ENCODE assay signal across 13 cellular contexts in genomic region chr16:2497116-2497630, GRCh38. TPM values are rescaled to one million over a fixed set of nuclear protein-coding genes. Genes with fewer than 3 reads are reported as not detected.
A peak's percentile ranks its signal among the peaks of the same experiment; 100 is the strongest.
DNase-seq lines count a peak whose midpoint lies in the region; ATAC-seq, FAIRE-seq and TF ChIP-seq lines count a peak whose summit lies in the region.
"Had no signal": no experiment of that assay in that cellular context is flagged by ENCODE, and none has a peak within 500 bp of the region (broad histone marks: within the 10 kb centered on the region; RNA-seq: fewer than 3 reads in every experiment).

No MANE protein-coding gene starts in this region.

- H3K27me3 ChIP-seq in K562 (ENCODE audit: control insufficient read depth in 2 of 2, insufficient read depth in 2 of 2, low read length in 2 of 2) = no peaks in the 10 kb centered on the region

- no peaks in the 10 kb centered on the region for H3K9me1 ChIP-seq in K562 (ENCODE audit: control insufficient read depth, insufficient read depth, low read length)

- H3K4me1 ChIP-seq in K562 (replicated peaks in 1 of 2; ENCODE audit: control insufficient read depth in 2 of 2, insufficient read depth in 2 of 2, low read length in 2 of 2) = peaks cover 22 to 65% of the 10 kb centered on the region in 2 experiments
- H3K4me1 ChIP-seq: parathyroid adenoma had no signal

- TF ChIP-seq RAD21 in K562 (CRISPR knock-in tag; conservative IDR thresholded peaks at IDR 0.05 in 1 of 2, IDR thresholded peaks at IDR 0.05 in 1 of 2) = peak; percentile 51 to 78

- peak; percentile 28 for DNase-seq in GF-D8 (lab: John Stamatoyannopoulos, UW)
- peak; percentile 85 to 92 (median 88) for DNase-seq in K562 (ENCODE audit: extremely low read depth in 1 of 4, low spot score in 3 of 4)
- DNase-seq in nephron progenitor cell = peak; percentile 56
- no peak for DNase-seq in activated CD4-positive, alpha-beta T cell treated with anti-CD3 and anti-CD28 coated beads for 48 hours
- no peak for DNase-seq in GOT3 (lab: John Stamatoyannopoulos, UW)
- DNase-seq: activated CD4-positive, alpha-beta memory T cell treated with anti-CD3 and anti-CD28 coated beads, Interleukin-2, amount 10 ng/mL, durations not matched to agents 7 days and 5 days; activated naive CD8-positive, alpha-beta T cell treated with anti-CD3 and anti-CD28 coated beads, Interleukin-2, amount 50 U/mL, for 24 hours; DMS153; NCI-H69 had no signal

- H3K4me3 Mint-ChIP-seq in nephron progenitor cell = no peak overlapping the region
- H3K4me3 Mint-ChIP-seq: activated CD4-positive, alpha-beta memory T cell treated with anti-CD3 and anti-CD28 coated beads, Interleukin-2, amount 10 ng/mL, durations not matched to agents 7 days and 5 days; activated naive CD8-positive, alpha-beta T cell treated with anti-CD3 and anti-CD28 coated beads, Interleukin-2, amount 50 U/mL, for 24 hours had no signal

- peak overlapping the region; percentile 57; the same call in 1 of the 2 replicates for H3K4me2 ChIP-seq in K562 (ENCODE audit: insufficient read depth, low read length)
- H3K4me2 ChIP-seq: KMS-11 had no signal

- peak overlapping the region; percentile 88 for H3K27ac Mint-ChIP-seq in nephron progenitor cell
- H3K27ac Mint-ChIP-seq: activated CD4-positive, alpha-beta memory T cell treated with anti-CD3 and anti-CD28 coated beads, Interleukin-2, amount 10 ng/mL, durations not matched to agents 7 days and 5 days; activated naive CD8-positive, alpha-beta T cell treated with anti-CD3 and anti-CD28 coated beads, Interleukin-2, amount 50 U/mL, for 24 hours had no signal

- peak overlapping the region; percentile 47; the same call in 1 of the 3 replicates for H3K27ac ChIP-seq in K562 (ENCODE audit: extremely low read depth, low read depth, low read length)
- H3K27ac ChIP-seq: KMS-11, parathyroid adenoma had no signal

- no TSS peak for BruUV-seq in K562 (replicated peaks; lab: Mats Ljungman, UMichigan)

- 48% methylated on average over 16 of the region's 21 CpGs for WGBS in K562 (ENCODE audit: insufficient coverage, low coverage, missing lambda C conversion rate)

- H3K79me2 ChIP-seq in K562 (ENCODE audit: control insufficient read depth, insufficient read depth, low read length) = peaks cover 22% of the 10 kb centered on the region

- H2AFZ ChIP-seq in K562 (ENCODE audit: low read depth, low read length) = no peak overlapping the region
- H2AFZ ChIP-seq: parathyroid adenoma had no signal

- CTCF ChIA-PET in K562 (lab: Yijun Ruan, JAX; ENCODE audit: low intra/inter-chr PET ratio) = no interaction called here

- POLR2A ChIA-PET in K562 (lab: Yijun Ruan, JAX) = interaction anchor here (1.4 to 1.5 kb wide), 2 partner anchors 14 to 17 kb away, joined by 4 to 5 read pairs; partner anchors contain the start of gene ATP6V0C

- no peak overlapping the region for H3K4me3 ChIP-seq in K562

- peaks cover 61% of the 10 kb centered on the region; the same call in 2 of the 3 replicates for H3K36me3 ChIP-seq in K562 (ENCODE audit: control insufficient read depth, insufficient read depth, low read length)

- H3K36me3 Mint-ChIP-seq in nephron progenitor cell (ENCODE audit: low read depth) = peaks cover 6% of the 10 kb centered on the region

- peak overlapping the region; percentile 37 to 83; a peak in 3 of 4 replicates for H3K9ac ChIP-seq in K562 (ENCODE audit: insufficient read depth in 1 of 2, low read depth in 2 of 2, low read length in 2 of 2)
- H3K9ac ChIP-seq: KMS-11, parathyroid adenoma had no signal

- peak; percentile 87 for FAIRE-seq in K562 (lab: Jason Lieb, UNC)
- FAIRE-seq: islet of Langerhans had no signal

- no peak for TF ChIP-seq POLR2A in K562 (conservative IDR thresholded peaks at IDR 0.05)

- peaks cover 22% of the 10 kb centered on the region for H3K4me1 Mint-ChIP-seq in nephron progenitor cell
- H3K4me1 Mint-ChIP-seq: activated CD4-positive, alpha-beta memory T cell treated with anti-CD3 and anti-CD28 coated beads, Interleukin-2, amount 10 ng/mL, durations not matched to agents 7 days and 5 days; activated naive CD8-positive, alpha-beta T cell treated with anti-CD3 and anti-CD28 coated beads, Interleukin-2, amount 50 U/mL, for 24 hours had no signal

- peaks cover 6% of the 10 kb centered on the region for H4K20me1 ChIP-seq in K562 (replicated peaks; ENCODE audit: control insufficient read depth, insufficient read depth, low read length)

- no peaks in the 10 kb centered on the region for H3K9me3 Mint-ChIP-seq in nephron progenitor cell
- H3K9me3 Mint-ChIP-seq: activated CD4-positive, alpha-beta memory T cell treated with anti-CD3 and anti-CD28 coated beads, Interleukin-2, amount 10 ng/mL, durations not matched to agents 7 days and 5 days; activated naive CD8-positive, alpha-beta T cell treated with anti-CD3 and anti-CD28 coated beads, Interleukin-2, amount 50 U/mL, for 24 hours had no signal

- TF ChIP-seq EP300 in K562 (IDR thresholded peaks at IDR 0.05; ENCODE audit: low read length) = 0 out of 2 replicates have a peak, but pooled peaks have one; percentile 9

- in situ Hi-C loops in K562 (cut with MboI) = no loop called here

- H3K27me3 Mint-ChIP-seq in nephron progenitor cell (ENCODE audit: low read depth, poor library complexity) = peaks cover 3% of the 10 kb centered on the region
- H3K27me3 Mint-ChIP-seq: activated CD4-positive, alpha-beta memory T cell treated with anti-CD3 and anti-CD28 coated beads, Interleukin-2, amount 10 ng/mL, durations not matched to agents 7 days and 5 days; activated naive CD8-positive, alpha-beta T cell treated with anti-CD3 and anti-CD28 coated beads, Interleukin-2, amount 50 U/mL, for 24 hours had no signal

- TF ChIP-seq CTCF in K562 (IDR thresholded peaks at IDR 0.05 in 2 of 3, conservative IDR thresholded peaks at IDR 0.05 in 1 of 3; ENCODE audit: insufficient read depth in 2 of 3, low read depth in 1 of 3, low read length in 3 of 3) (peak; percentile 50 to 66 (median 56)), nephron progenitor cell (IDR thresholded peaks at IDR 0.05) (no peak)

- H3K9me3 ChIP-seq in K562 (replicated peaks; ENCODE audit: control insufficient read depth, insufficient read depth, low read depth, low read length) = no peaks in the 10 kb centered on the region

- intact Hi-C loops in K562 (cut with micrococcal nuclease) = loop anchor here (5.0 kb wide), 1 partner anchor 300 kb away; the partner anchor contains the start of gene CASKIN1

- ATAC-seq in K562 = peak; percentile 82
- no peak for ATAC-seq in HG02759 (IDR thresholded peaks at IDR 0.05; ENCODE audit: unreplicated experiment)
- ATAC-seq: activated naive CD8-positive, alpha-beta T cell treated with anti-CD3 and anti-CD28 coated beads, Interleukin-2, amount 50 U/mL, for 24 hours had no signal

RNA-seq across cellular contexts. Expression of gene ATP6V0C, which starts 16.6 kb away (rescaled TPM):
- 30.3 and 91.0 TPM in 2 replicates for total RNA-seq in K562 (2011; cell fraction: chromatin; rRNA removed; ENCODE audit: low replicate concordance)
- total RNA-seq in K562 (2011; cell fraction: nucleolus; rRNA removed) = 132 and 138 TPM in 2 replicates
- total RNA-seq in K562 (2011; cell fraction: nucleoplasm; rRNA removed) = 102 and 104 TPM in 2 replicates
- 28.4 and 48.6 TPM in 2 replicates for total RNA-seq in K562 (2014; rRNA removed)
- 10.2 and 10.8 TPM in 2 replicates for total RNA-seq in K562 (2014; rRNA removed; fragmentation: Illumina TruSeq; extraction: Trizol)
- total RNA-seq in K562 (2015; rRNA removed; fragmentation: Illumina TruSeq; extraction: Trizol) = 22.7 and 24.3 TPM in 2 replicates
- 213 and 228 TPM in 2 replicates for total RNA-seq in K562 (2021)
- polyA plus RNA-seq in K562 (2011; rRNA removed) = 7.1 and 14.1 TPM in 2 replicates
- polyA plus RNA-seq in K562 (2011; cell fraction: cytosol; rRNA removed) = 28.4 and 49.5 TPM in 2 replicates
- 18.4 and 28.6 TPM in 2 replicates for polyA plus RNA-seq in K562 (2011; cell fraction: nucleus; rRNA removed)
- 228 and 237 TPM in 2 replicates for polyA plus RNA-seq in K562 (2012)
- 44.5 and 83.3 TPM in 2 replicates for polyA plus RNA-seq in K562 (2014; fragmentation: Illumina TruSeq; extraction: Trizol)
- polyA plus RNA-seq in K562 (2014; fragmentation: Nextera tagmentation; extraction: Ambion mirVana) = 1 to 10 TPM; 2.9 to 5.2 TPM
- 63.0 and 66.3 TPM in 2 replicates for polyA plus RNA-seq in K562 (2014; rRNA removed)
- polyA minus RNA-seq in K562 (2011; rRNA and poly(A)+ RNA removed) = 4.5 and 5.5 TPM in 2 replicates
- polyA minus RNA-seq in K562 (2011; cell fraction: cytosol; rRNA and poly(A)+ RNA removed) = 81.8 and 143 TPM in 2 replicates
- polyA minus RNA-seq in K562 (2011; cell fraction: nucleus; rRNA and poly(A)+ RNA removed) = 8.2 and 10.8 TPM in 2 replicates

RNA-seq across cellular contexts. Expression of gene TBC1D24, which starts 22.2 kb away (rescaled TPM):
- total RNA-seq in K562 (2011; cell fraction: chromatin; rRNA removed; ENCODE audit: low replicate concordance) = 29.2 and 69.3 TPM in 2 replicates
- 36.9 and 38.2 TPM in 2 replicates for total RNA-seq in K562 (2011; cell fraction: nucleolus; rRNA removed)
- 27.0 and 36.9 TPM in 2 replicates for total RNA-seq in K562 (2011; cell fraction: nucleoplasm; rRNA removed)
- 7.2 and 13.4 TPM in 2 replicates for total RNA-seq in K562 (2014; rRNA removed)
- 4.2 and 4.9 TPM in 2 replicates for total RNA-seq in K562 (2014; rRNA removed; fragmentation: Illumina TruSeq; extraction: Trizol)
- 9.1 and 11.2 TPM in 2 replicates for total RNA-seq in K562 (2015; rRNA removed; fragmentation: Illumina TruSeq; extraction: Trizol)
- total RNA-seq in K562 (2021) = 22.6 and 24.3 TPM in 2 replicates
- 5.7 and 9.4 TPM in 2 replicates for polyA plus RNA-seq in K562 (2011; rRNA removed)
- polyA plus RNA-seq in K562 (2011; cell fraction: cytosol; rRNA removed) = 7.1 and 12.3 TPM in 2 replicates
- 22.9 and 34.2 TPM in 2 replicates for polyA plus RNA-seq in K562 (2011; cell fraction: nucleus; rRNA removed)
- polyA plus RNA-seq in K562 (2012) = 8.5 and 9.1 TPM in 2 replicates
- 7.2 and 9.4 TPM in 2 replicates for polyA plus RNA-seq in K562 (2014; fragmentation: Illumina TruSeq; extraction: Trizol)
- polyA plus RNA-seq in K562 (2014; fragmentation: Nextera tagmentation; extraction: Ambion mirVana) = 1 to 10 TPM; 1.7 to 4.2 TPM
- polyA plus RNA-seq in K562 (2014; rRNA removed) = 8.3 and 9.3 TPM in 2 replicates
- polyA minus RNA-seq in K562 (2011; rRNA and poly(A)+ RNA removed) = 6.5 and 9.7 TPM in 2 replicates
- 13.1 and 14.3 TPM in 2 replicates for polyA minus RNA-seq in K562 (2011; cell fraction: cytosol; rRNA and poly(A)+ RNA removed)
- polyA minus RNA-seq in K562 (2011; cell fraction: nucleus; rRNA and poly(A)+ RNA removed) = 12.5 and 15.3 TPM in 2 replicates

RNA-seq across cellular contexts. Expression of gene AMDHD2, which starts 23.0 kb away (rescaled TPM):
- total RNA-seq in K562 (2011; cell fraction: chromatin; rRNA removed; ENCODE audit: low replicate concordance) = 56.1 and 256 TPM in 2 replicates
- total RNA-seq in K562 (2011; cell fraction: nucleolus; rRNA removed) = 207 and 245 TPM in 2 replicates
- 104 and 109 TPM in 2 replicates for total RNA-seq in K562 (2011; cell fraction: nucleoplasm; rRNA removed)
- total RNA-seq in K562 (2014; rRNA removed) (39.5 and 48.7 TPM in 2 replicates), K562 (2014; rRNA removed; fragmentation: Illumina TruSeq; extraction: Trizol) (2.0 and 3.6 TPM in 2 replicates), K562 (2015; rRNA removed; fragmentation: Illumina TruSeq; extraction: Trizol) (23.0 and 24.9 TPM in 2 replicates), K562 (2021) (42.3 and 55.1 TPM in 2 replicates)
- polyA plus RNA-seq in K562 (2011; rRNA removed) (11.7 and 19.0 TPM in 2 replicates), K562 (2014; fragmentation: Illumina TruSeq; extraction: Trizol) (10.1 and 18.1 TPM in 2 replicates), K562 (2014; fragmentation: Nextera tagmentation; extraction: Ambion mirVana) (under 1 TPM in 1 of 2 experiments, not detected in 1; 0.38 TPM), K562 (2014; rRNA removed) (54.4 and 56.9 TPM in 2 replicates)
- polyA plus RNA-seq in K562 (2011; cell fraction: cytosol; rRNA removed) = 12.6 and 34.7 TPM in 2 replicates
- polyA plus RNA-seq in K562 (2011; cell fraction: nucleus; rRNA removed) = 186 and 323 TPM in 2 replicates
- 37.8 and 57.1 TPM in 2 replicates for polyA plus RNA-seq in K562 (2012)
- 2.0 and 5.0 TPM in 2 replicates for polyA minus RNA-seq in K562 (2011; rRNA and poly(A)+ RNA removed)
- polyA minus RNA-seq in K562 (2011; cell fraction: cytosol; rRNA and poly(A)+ RNA removed) = 11.7 and 14.9 TPM in 2 replicates
- polyA minus RNA-seq in K562 (2011; cell fraction: nucleus; rRNA and poly(A)+ RNA removed) = 48.8 and 59.8 TPM in 2 replicates

RNA-seq across cellular contexts. Expression of gene NTN3, which starts 26.1 kb away (rescaled TPM):
- 0.42 TPM in 1 of 2 replicates, not detected in the other for total RNA-seq in K562 (2011; cell fraction: chromatin; rRNA removed; ENCODE audit: low replicate concordance)
- total RNA-seq in K562 (2011; cell fraction: nucleolus; rRNA removed) = 0.13 and 0.17 TPM in 2 replicates
- not detected in 2 replicates for total RNA-seq in K562 (2011; cell fraction: nucleoplasm; rRNA removed)
- total RNA-seq in K562 (2014; rRNA removed) = not detected in 2 replicates
- total RNA-seq in K562 (2014; rRNA removed; fragmentation: Illumina TruSeq; extraction: Trizol) = not detected in 2 replicates
- not detected in 2 replicates for total RNA-seq in K562 (2015; rRNA removed; fragmentation: Illumina TruSeq; extraction: Trizol)
- not detected in 2 replicates for total RNA-seq in K562 (2021)
- not detected in 2 replicates for polyA plus RNA-seq in K562 (2011; rRNA removed)
- not detected in 2 replicates for polyA plus RNA-seq in K562 (2011; cell fraction: cytosol; rRNA removed)
- polyA plus RNA-seq in K562 (2011; cell fraction: nucleus; rRNA removed) = not detected in 2 replicates
- 0.07 and 0.08 TPM in 2 replicates for polyA plus RNA-seq in K562 (2012)
- not detected in 2 replicates for polyA plus RNA-seq in K562 (2014; fragmentation: Illumina TruSeq; extraction: Trizol)
- polyA plus RNA-seq in K562 (2014; fragmentation: Nextera tagmentation; extraction: Ambion mirVana) = not detected
- polyA plus RNA-seq in K562 (2014; rRNA removed) = not detected in 2 replicates
- polyA minus RNA-seq in K562 (2011; rRNA and poly(A)+ RNA removed) = not detected in 2 replicates
- polyA minus RNA-seq in K562 (2011; cell fraction: cytosol; rRNA and poly(A)+ RNA removed) = not detected in 2 replicates
- not detected in 2 replicates for polyA minus RNA-seq in K562 (2011; cell fraction: nucleus; rRNA and poly(A)+ RNA removed)
- total RNA-seq: activated CD4-positive, alpha-beta memory T cell treated with anti-CD3 and anti-CD28 coated beads, Interleukin-2, amount 10 ng/mL, durations not matched to agents 7 days and 5 days had no signal

RNA-seq across cellular contexts. Expression of gene CEMP1, which starts 34.0 kb away (rescaled TPM):
- 0.21 TPM in 1 of 2 replicates, not detected in the other for total RNA-seq in K562 (2011; cell fraction: chromatin; rRNA removed; ENCODE audit: low replicate concordance)
- 0.39 and 0.83 TPM in 2 replicates for total RNA-seq in K562 (2011; cell fraction: nucleolus; rRNA removed)
- not detected in 2 replicates for total RNA-seq in K562 (2011; cell fraction: nucleoplasm; rRNA removed)
- total RNA-seq in K562 (2014; rRNA removed) (not detected in 2 replicates), K562 (2014; rRNA removed; fragmentation: Illumina TruSeq; extraction: Trizol) (not detected in 2 replicates), K562 (2015; rRNA removed; fragmentation: Illumina TruSeq; extraction: Trizol) (not detected in 2 replicates), K562 (2021) (not detected in 2 replicates)
- polyA plus RNA-seq in K562 (2011; rRNA removed) (not detected in 2 replicates), K562 (2014; fragmentation: Illumina TruSeq; extraction: Trizol) (not detected in 2 replicates), K562 (2014; fragmentation: Nextera tagmentation; extraction: Ambion mirVana) (under 1 TPM in 1 of 2 experiments, not detected in 1; 0.45 TPM), K562 (2014; rRNA removed) (0.05 TPM in 1 of 2 replicates, not detected in the other)
- not detected in 2 replicates for polyA plus RNA-seq in K562 (2011; cell fraction: cytosol; rRNA removed)
- 0.11 TPM in 1 of 2 replicates, not detected in the other for polyA plus RNA-seq in K562 (2011; cell fraction: nucleus; rRNA removed)
- polyA plus RNA-seq in K562 (2012) = 3.4 TPM in 1 of 2 replicates, not detected in the other
- not detected in 2 replicates for polyA minus RNA-seq in K562 (2011; rRNA and poly(A)+ RNA removed)
- polyA minus RNA-seq in K562 (2011; cell fraction: cytosol; rRNA and poly(A)+ RNA removed) = not detected in 2 replicates
- polyA minus RNA-seq in K562 (2011; cell fraction: nucleus; rRNA and poly(A)+ RNA removed) = 0.13 and 0.33 TPM in 2 replicates

Comparison
In these comparisons a context has a peak if more than half of its experiments do, and no peak if none do; other contexts are left out.
1. DNase-seq: peak in GF-D8 (single experiment), K562 (4 of 4) and nephron progenitor cell (single experiment); none in activated CD4-positive, alpha-beta T cell treated with anti-CD3 and anti-CD28 coated beads for 48 hours (single experiment) and GOT3 (single experiment).